Comparison of ENCODE assay signal across 8 cellular contexts in genomic region chr9:137029058-137029922, GRCh38. TPM values are rescaled to one million over a fixed set of nuclear protein-coding genes. Genes with fewer than 3 reads are reported as not detected.
A peak's percentile ranks its signal among the peaks of the same experiment; 100 is the strongest.
DNase-seq lines count a peak whose midpoint lies in the region; ATAC-seq and TF ChIP-seq lines count a peak whose summit lies in the region.

No MANE protein-coding gene starts in this region.

- H3K36me3 ChIP-seq in BJ (ENCODE audit: control insufficient read depth, insufficient read depth, low read length): no peaks in the 10 kb centered on the region; the same call in 1 of the 2 replicates

- ATAC-seq in HG03432 (IDR thresholded peaks at IDR 0.05; ENCODE audit: unreplicated experiment): no peak

- intact Hi-C loops in activated CD4-positive, alpha-beta memory T cell treated with anti-CD3 and anti-CD28 coated beads for 36 hours (cut with micrococcal nuclease): loop anchor here (5.0 kb wide), 2 partner anchors 38 to 127 kb away; no protein-coding TSS in a partner anchor

- H3K27ac Mint-ChIP-seq in activated CD4-positive, alpha-beta memory T cell treated with anti-CD3 and anti-CD28 coated beads for 36 hours: peak overlapping the region; percentile 1
- no peak overlapping the region for H3K27ac Mint-ChIP-seq in mesothelial cell of epicardium

- H3K9me3 Mint-ChIP-seq in activated CD4-positive, alpha-beta memory T cell treated with anti-CD3 and anti-CD28 coated beads for 36 hours: no peaks in the 10 kb centered on the region
- H3K9me3 Mint-ChIP-seq in mesothelial cell of epicardium: no peaks in the 10 kb centered on the region

- H3K27me3 ChIP-seq in BJ (ENCODE audit: control insufficient read depth, insufficient read depth, low read length): no peaks in the 10 kb centered on the region

- CTCF ChIA-PET in BJ (lab: Yijun Ruan, JAX): interaction anchor here (0.6 to 3.3 kb wide), 64 partner anchors 9 to 300 kb away, joined by 3 to 48 read pairs (median 4); partner anchors contain the start of genes AJM1, CLIC3, MAN1B1 and NPDC1
- CTCF ChIA-PET in activated CD4-positive, alpha-beta memory T cell treated with anti-CD3 and anti-CD28 coated beads for 36 hours (lab: Charles Lee): interaction anchor here (0.6 to 6.8 kb wide), 56 partner anchors 8 to 301 kb away, joined by 3 to 73 read pairs (median 7); partner anchors contain the start of genes AJM1, CLIC3, CYSRT1 and ENTPD2

- H3K36me3 Mint-ChIP-seq in activated CD4-positive, alpha-beta memory T cell treated with anti-CD3 and anti-CD28 coated beads for 36 hours: no peaks in the 10 kb centered on the region
- H3K36me3 Mint-ChIP-seq in mesothelial cell of epicardium: no peaks in the 10 kb centered on the region

- POLR2A ChIA-PET in BJ (lab: Charles Lee): interaction anchor here (0.6 kb wide), 1 partner anchor 182 kb away, joined by 5 read pairs; no protein-coding TSS in a partner anchor
- POLR2A ChIA-PET in activated CD4-positive, alpha-beta memory T cell treated with anti-CD3 and anti-CD28 coated beads for 36 hours (lab: Charles Lee): interaction anchor here (0.6 to 0.8 kb wide), 2 partner anchors 41 to 238 kb away, joined by 3 to 5 read pairs; partner anchors contain the start of genes SAPCD2 and TMEM141

- TF ChIP-seq CTCF in BJ (IDR thresholded peaks at IDR 0.05; ENCODE audit: insufficient read depth, low read depth, low read length): peak; percentile 95
- peak; percentile 88 for TF ChIP-seq CTCF in GM20000 (IDR thresholded peaks at IDR 0.05; ENCODE audit: extremely low read depth, missing control alignments)
- peak; percentile 85 for TF ChIP-seq CTCF in mesothelial cell of epicardium (IDR thresholded peaks at IDR 0.05; ENCODE audit: unreplicated experiment)

- peaks cover 46% of the 10 kb centered on the region for H3K4me1 Mint-ChIP-seq in activated CD4-positive, alpha-beta memory T cell treated with anti-CD3 and anti-CD28 coated beads for 36 hours (ENCODE audit: low read depth)
- peaks cover 8% of the 10 kb centered on the region for H3K4me1 Mint-ChIP-seq in mesothelial cell of epicardium

- no peaks in the 10 kb centered on the region for H3K27me3 Mint-ChIP-seq in activated CD4-positive, alpha-beta memory T cell treated with anti-CD3 and anti-CD28 coated beads for 36 hours
- H3K27me3 Mint-ChIP-seq in mesothelial cell of epicardium (ENCODE audit: low read depth): no peaks in the 10 kb centered on the region

- DNase-seq in BJ (ENCODE audit: low read depth) (no peak), GM20000 (ENCODE audit: low spot score) (peak; percentile 88), NCI-H460 (ENCODE audit: extremely low read depth, low read depth) (peak; percentile 68), mesothelial cell of epicardium (ENCODE audit: low spot score in 2 of 2, unreplicated experiment in 2 of 2) (peak; percentile 45 to 81)
- peak; percentile 84 for DNase-seq in activated CD4-positive, alpha-beta memory T cell treated with anti-CD3 and anti-CD28 coated beads for 36 hours
- DNase-seq in effector CD8-positive, alpha-beta T cell (lab: John Stamatoyannopoulos, UW): peak; percentile 43
- peak; percentile 58 for DNase-seq in stimulated activated CD8-positive, alpha-beta memory T cell treated with anti-CD3 and anti-CD28 coated beads, Interleukin-15, amount 100 ng/mL, for 24 hours (ENCODE audit: low read depth)

- no peak overlapping the region; the same call in 1 of the 2 replicates for H3K4me3 ChIP-seq in BJ (ENCODE audit: low read depth, low read length)

- peak overlapping the region; percentile 55 for H3K4me3 Mint-ChIP-seq in activated CD4-positive, alpha-beta memory T cell treated with anti-CD3 and anti-CD28 coated beads for 36 hours
- peak overlapping the region; percentile 68 for H3K4me3 Mint-ChIP-seq in mesothelial cell of epicardium

RNA-seq across cellular contexts. Expression of gene ABCA2, which starts 1.3 kb away (rescaled TPM):
- 8.7 and 16.0 TPM in 2 replicates for polyA plus RNA-seq in BJ (2011; rRNA removed)
- 17.2 and 28.5 TPM in 2 replicates for polyA minus RNA-seq in BJ (2011; rRNA and poly(A)+ RNA removed)
- 21.0 and 25.0 TPM in 2 replicates for total RNA-seq in NCI-H460 (2014; rRNA removed; shearing (Covaris generic))
- 148 and 240 TPM in 2 replicates for polyA plus RNA-seq in NCI-H460 (2014; cell fraction: nucleus; rRNA removed)
- total RNA-seq in activated CD4-positive, alpha-beta memory T cell treated with anti-CD3 and anti-CD28 coated beads for 36 hours: 10 to 100 TPM; 22.1 to 22.9 TPM
- 57.7 to 59.3 TPM (median 58.7 TPM) in 3 replicates for total RNA-seq in mesothelial cell of epicardium

RNA-seq across cellular contexts. Expression of gene FUT7, which starts 2.6 kb away (rescaled TPM):
- polyA plus RNA-seq in BJ (2011; rRNA removed): not detected in 2 replicates
- not detected in 2 replicates for polyA minus RNA-seq in BJ (2011; rRNA and poly(A)+ RNA removed)
- not detected in 2 replicates for total RNA-seq in NCI-H460 (2014; rRNA removed; shearing (Covaris generic))
- not detected in 2 replicates for polyA plus RNA-seq in NCI-H460 (2014; cell fraction: nucleus; rRNA removed)
- 1 to 10 TPM in 1 of 2 experiments, under 1 TPM in 1; 0.85 to 1.3 TPM for total RNA-seq in activated CD4-positive, alpha-beta memory T cell treated with anti-CD3 and anti-CD28 coated beads for 36 hours
- total RNA-seq in mesothelial cell of epicardium: 0.09 to 0.13 TPM in 2 of 3 replicates, not detected in the other

RNA-seq across cellular contexts. Expression of gene NPDC1, which starts 16.7 kb away (rescaled TPM):
- 21.8 and 31.9 TPM in 2 replicates for polyA plus RNA-seq in BJ (2011; rRNA removed)
- 8.2 and 13.4 TPM in 2 replicates for polyA minus RNA-seq in BJ (2011; rRNA and poly(A)+ RNA removed)
- total RNA-seq in NCI-H460 (2014; rRNA removed; shearing (Covaris generic)): 30.3 and 35.5 TPM in 2 replicates
- 325 and 367 TPM in 2 replicates for polyA plus RNA-seq in NCI-H460 (2014; cell fraction: nucleus; rRNA removed)
- 10 to 100 TPM; 36.0 to 42.6 TPM for total RNA-seq in activated CD4-positive, alpha-beta memory T cell treated with anti-CD3 and anti-CD28 coated beads for 36 hours
- total RNA-seq in mesothelial cell of epicardium: 75.8 to 84.0 TPM (median 77.9 TPM) in 3 replicates

RNA-seq across cellular contexts. Expression of gene ENTPD2, which starts 24.6 kb away (rescaled TPM):
- polyA plus RNA-seq in BJ (2011; rRNA removed): not detected in 2 replicates
- polyA minus RNA-seq in BJ (2011; rRNA and poly(A)+ RNA removed): not detected in 2 replicates
- not detected in 2 replicates for total RNA-seq in NCI-H460 (2014; rRNA removed; shearing (Covaris generic))
- not detected in 2 replicates for polyA plus RNA-seq in NCI-H460 (2014; cell fraction: nucleus; rRNA removed)
- total RNA-seq in activated CD4-positive, alpha-beta memory T cell treated with anti-CD3 and anti-CD28 coated beads for 36 hours: not detected
- 4.8 to 6.3 TPM (median 5.2 TPM) in 3 replicates for total RNA-seq in mesothelial cell of epicardium

RNA-seq across cellular contexts. Expression of gene CLIC3, which starts 32.9 kb away (rescaled TPM):
- polyA plus RNA-seq in BJ (2011; rRNA removed): 3.9 and 4.0 TPM in 2 replicates
- polyA minus RNA-seq in BJ (2011; rRNA and poly(A)+ RNA removed): 0.47 and 0.51 TPM in 2 replicates
- 0.17 TPM in 1 of 2 replicates, not detected in the other for total RNA-seq in NCI-H460 (2014; rRNA removed; shearing (Covaris generic))
- polyA plus RNA-seq in NCI-H460 (2014; cell fraction: nucleus; rRNA removed): not detected in 2 replicates
- under 1 TPM; 0.43 to 0.61 TPM for total RNA-seq in activated CD4-positive, alpha-beta memory T cell treated with anti-CD3 and anti-CD28 coated beads for 36 hours
- 1.5 to 2.9 TPM (median 1.7 TPM) in 3 replicates for total RNA-seq in mesothelial cell of epicardium
